In the genomic region with DNA sequence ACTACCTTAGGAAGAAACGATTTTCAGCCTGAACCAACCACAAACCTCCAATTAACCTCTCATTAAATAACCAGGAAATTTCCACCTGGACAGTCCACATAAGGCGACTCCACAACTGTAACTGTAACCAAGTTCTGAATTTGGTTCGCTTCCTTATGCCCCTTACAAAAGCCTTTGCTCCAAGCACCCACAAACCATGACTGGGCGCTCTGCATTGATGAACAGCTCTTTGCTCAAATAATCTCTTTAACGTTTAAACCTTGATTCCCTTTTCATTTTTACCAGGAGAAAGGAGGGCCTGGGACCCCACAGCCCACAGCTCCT, we compare ENCODE assay signal across 9 cellular contexts. TPM values are rescaled to one million over a fixed set of nuclear protein-coding genes. Genes with fewer than 3 reads are reported as not detected.
DNase-seq lines count a peak whose midpoint lies in the region; ATAC-seq, FAIRE-seq and TF ChIP-seq lines count a peak whose summit lies in the region.
"Had no signal": no experiment of that assay in that cellular context is flagged by ENCODE, and none has a peak within 500 bp of the region (broad histone marks: within the 10 kb centered on the region; RNA-seq: fewer than 3 reads in every experiment).

No MANE protein-coding gene starts in this region.

- DNase-seq in Caco-2 (no peak), endothelial cell of umbilical vein (ENCODE audit: low read depth, low spot score) (no peak), KBM-7 (no peak), frontal cortex (ENCODE audit: low spot score in 2 of 2) (no peak), 8988T (no peak)

- no peaks in the 10 kb centered on the region for H3F3A ChIP-seq in OCI-LY1 (ENCODE audit: insufficient read depth, low read length)

- H3K4me3 ChIP-seq in Caco-2 (ENCODE audit: low read depth, low read length) (peak overlapping the region; percentile 82), OCI-LY1 (ENCODE audit: low read depth, low read length, poor library complexity, severe bottlenecking) (peak overlapping the region; percentile 80), endothelial cell of umbilical vein (replicated peaks in 1 of 3; ENCODE audit: insufficient read depth in 1 of 3, low read depth in 1 of 3, low read length in 3 of 3) (peak overlapping the region; percentile 72 to 90 (median 81)), neutrophil (ENCODE audit: low read depth in 1 of 2, low read length in 1 of 2) (peak overlapping the region; percentile 88 to 94)

- H4K20me1 ChIP-seq in OCI-LY1 (ENCODE audit: insufficient read depth, low read length) (no peaks in the 10 kb centered on the region), endothelial cell of umbilical vein (replicated peaks; ENCODE audit: control insufficient read depth, extremely low read depth, insufficient read depth, low read length) (no peaks in the 10 kb centered on the region)

- H3K4me1 ChIP-seq in Caco-2: peaks cover 7% of the 10 kb centered on the region; the same call in 1 of the 2 replicates
- H3K4me1 ChIP-seq in OCI-LY1 (ENCODE audit: insufficient read depth, low read length, severe bottlenecking): peaks cover 29% of the 10 kb centered on the region
- H3K4me1 ChIP-seq in endothelial cell of umbilical vein (ENCODE audit: control insufficient read depth, extremely low read depth, insufficient read depth, low read length): peaks cover 10% of the 10 kb centered on the region
- H3K4me1 ChIP-seq in neutrophil (ENCODE audit: control insufficient read depth in 1 of 2, insufficient read depth in 1 of 2, low read depth in 1 of 2, low read length in 1 of 2): peaks cover 17 to 25% of the 10 kb centered on the region in 2 experiments

- ATAC-seq in GM21529 (IDR thresholded peaks at IDR 0.05; ENCODE audit: unreplicated experiment): peak; percentile 7

- FAIRE-seq in endothelial cell of umbilical vein (lab: Jason Lieb, UNC) (peak; percentile 55), frontal cortex (lab: Jason Lieb, UNC) (no peak)

- H3K4me3 Mint-ChIP-seq in Caco-2 (ENCODE audit: unreplicated experiment): peak overlapping the region; percentile 94

- peak overlapping the region; percentile 99 for H3K4me2 ChIP-seq in OCI-LY1 (ENCODE audit: low read length)
- H3K4me2 ChIP-seq in endothelial cell of umbilical vein (ENCODE audit: insufficient read depth, low read length): peak overlapping the region; percentile 90

- H3K36me3 ChIP-seq in Caco-2 (ENCODE audit: control insufficient read depth, insufficient read depth, low read length) (no peaks in the 10 kb centered on the region; the same call in 1 of the 2 replicates), OCI-LY1 (ENCODE audit: insufficient read depth, low read length) (peaks cover 40% of the 10 kb centered on the region), endothelial cell of umbilical vein (ENCODE audit: control insufficient read depth in 2 of 2, extremely low read depth in 1 of 2, insufficient read depth in 2 of 2, low read length in 2 of 2) (peaks cover 0 to 4% of the 10 kb centered on the region in 2 experiments), neutrophil (no peaks in the 10 kb centered on the region)

- CTCF ChIA-PET in Caco-2 (lab: Charles Lee) (no interaction called here), endothelial cell of umbilical vein (lab: Charles Lee) (interaction anchor here (1.1 to 1.4 kb wide), 2 partner anchors 10 to 163 kb away, joined by 3 to 6 read pairs; no protein-coding TSS in a partner anchor)

- H3K9me2 ChIP-seq in OCI-LY1 (ENCODE audit: low read depth, low read length): no peaks in the 10 kb centered on the region

- in situ Hi-C loops in KBM-7 (cut with MboI; ENCODE audit: low pct_unique_long_range_greater_than_20kb, low sequenced_read_pairs): no loop called here

- H3K36me3 Mint-ChIP-seq in Caco-2 (ENCODE audit: insufficient read depth, unreplicated experiment): peaks cover 45% of the 10 kb centered on the region

- intact Hi-C loops in Caco-2 (cut with micrococcal nuclease; ENCODE audit: unreplicated experiment) (loop anchor here (5.0 kb wide), 2 partner anchors 47 to 87 kb away; partner anchors contain the start of gene VN1R5), endothelial cell of umbilical vein (cut with micrococcal nuclease) (loop anchor here (1.0 to 10.0 kb wide), 5 partner anchors 108 to 275 kb away; partner anchors contain the start of genes AHCTF1, ZNF496, ZNF669 and ZNF670)

- no peak overlapping the region for H2AFZ ChIP-seq in OCI-LY1 (ENCODE audit: low read length)
- peak overlapping the region; percentile 85 for H2AFZ ChIP-seq in endothelial cell of umbilical vein (ENCODE audit: low read depth, low read length)

- H3K9ac ChIP-seq in OCI-LY1 (ENCODE audit: low read length) (peak overlapping the region; percentile 73), endothelial cell of umbilical vein (replicated peaks; ENCODE audit: extremely low read depth, insufficient read depth, low read length) (peak overlapping the region; percentile 93)

- H3K27me3 Mint-ChIP-seq in Caco-2 (ENCODE audit: insufficient read depth, unreplicated experiment): no peaks in the 10 kb centered on the region

- no peaks in the 10 kb centered on the region for H3K9me1 ChIP-seq in endothelial cell of umbilical vein (replicated peaks; ENCODE audit: control insufficient read depth, extremely low read depth, insufficient read depth, low read length)

- H3K27me3 ChIP-seq in Caco-2 (replicated peaks; ENCODE audit: control insufficient read depth, insufficient read depth, low read length) (no peaks in the 10 kb centered on the region), OCI-LY1 (ENCODE audit: insufficient read depth, low read length) (no peaks in the 10 kb centered on the region), endothelial cell of umbilical vein (ENCODE audit: control insufficient read depth in 2 of 2, insufficient read depth in 2 of 2, low read length in 2 of 2) (peaks cover 0 to 17% of the 10 kb centered on the region in 2 experiments), neutrophil (no peaks in the 10 kb centered on the region)

- TF ChIP-seq POLR2A in endothelial cell of umbilical vein (IDR thresholded peaks at IDR 0.05; ENCODE audit: low read depth, low read length): no peak

- H3K79me2 ChIP-seq in OCI-LY1 (ENCODE audit: insufficient read depth, low read length) (peaks cover 36% of the 10 kb centered on the region), endothelial cell of umbilical vein (ENCODE audit: control insufficient read depth, insufficient read depth, low read length) (peaks cover 50% of the 10 kb centered on the region)

- H3K27ac ChIP-seq in OCI-LY1 (ENCODE audit: low read depth, low read length, poor library complexity, severe bottlenecking): peak overlapping the region; percentile 5
- peak overlapping the region; percentile 92 for H3K27ac ChIP-seq in endothelial cell of umbilical vein (ENCODE audit: insufficient read depth, low read depth, low read length)
- peak overlapping the region; percentile 89 for H3K27ac ChIP-seq in neutrophil

- POLR2A ChIA-PET in Caco-2 (lab: Charles Lee): no interaction called here
- POLR2A ChIA-PET in endothelial cell of umbilical vein (lab: Charles Lee): no interaction called here

- BruUV-seq in Caco-2 (replicated peaks; lab: Mats Ljungman, UMichigan): no TSS peak
- no TSS peak for BruUV-seq in endothelial cell of umbilical vein (replicated peaks; lab: Mats Ljungman, UMichigan)

- H3K27ac Mint-ChIP-seq in Caco-2 (ENCODE audit: unreplicated experiment): peak overlapping the region; percentile 95

- no peaks in the 10 kb centered on the region for H3K9me3 ChIP-seq in Caco-2
- peaks cover 20% of the 10 kb centered on the region for H3K9me3 ChIP-seq in OCI-LY1 (ENCODE audit: low read length)
- H3K9me3 ChIP-seq in endothelial cell of umbilical vein (replicated peaks; ENCODE audit: control insufficient read depth, insufficient read depth, low read length): no peaks in the 10 kb centered on the region
- no peaks in the 10 kb centered on the region for H3K9me3 ChIP-seq in neutrophil

- H3K9me3 Mint-ChIP-seq in Caco-2 (ENCODE audit: unreplicated experiment): no peaks in the 10 kb centered on the region

- TF ChIP-seq CTCF in Caco-2 (IDR thresholded peaks at IDR 0.05; ENCODE audit: insufficient read depth in 1 of 2, low read depth in 1 of 2, low read length in 1 of 2, severe bottlenecking in 1 of 2, unreplicated experiment in 1 of 2) (no peak), OCI-LY1 (IDR thresholded peaks at IDR 0.05; ENCODE audit: low read length) (no peak), endothelial cell of umbilical vein (IDR thresholded peaks at IDR 0.05; ENCODE audit: extremely low read depth in 1 of 2, insufficient read depth in 1 of 2, low read depth in 1 of 2, low read length in 2 of 2) (no peak), neutrophil (IDR thresholded peaks at IDR 0.05) (no peak)

- dilution Hi-C loops in endothelial cell of umbilical vein (cut with MboI; ENCODE audit: extremely low pct_ligation_motif_present, low sequenced_read_pairs): no loop called here

- H3K4me1 Mint-ChIP-seq in Caco-2 (ENCODE audit: low read depth, unreplicated experiment): peaks cover 5% of the 10 kb centered on the region

TF ChIP-seq in endothelial cell of umbilical vein, 7 proteins besides CTCF, POLR2A, EP300 and RAD21 (continues in another document):
- TF ChIP-seq POLR2AphosphoS5 (IDR thresholded peaks at IDR 0.05; ENCODE audit: insufficient read depth, low read depth, low read length) (no peak), FOS (IDR thresholded peaks at IDR 0.05; ENCODE audit: borderline replicate concordance, insufficient read depth, low read length) (no peak), MAX (IDR thresholded peaks at IDR 0.05; ENCODE audit: insufficient read depth, insufficient read length) (no peak)

RNA-seq across cellular contexts. Expression of gene ZNF124, which starts 38.2 kb away (rescaled TPM):
- total RNA-seq in Caco-2 (2022) (47.5 and 52.9 TPM in 2 replicates), endothelial cell of umbilical vein (20.3 and 25.6 TPM in 2 replicates), frontal cortex (671 TPM)
- 2.8 and 3.5 TPM in 2 replicates for polyA plus RNA-seq in endothelial cell of umbilical vein
- 5.9 and 6.0 TPM in 2 replicates for polyA plus RNA-seq in endothelial cell of umbilical vein (2011; cell fraction: cytosol; rRNA removed)
- 13.8 and 16.3 TPM in 2 replicates for polyA plus RNA-seq in endothelial cell of umbilical vein (2011; cell fraction: nucleus; rRNA removed)
- polyA plus RNA-seq in endothelial cell of umbilical vein (2012): 6.2 and 8.5 TPM in 2 replicates
- polyA minus RNA-seq in endothelial cell of umbilical vein: 24.5 and 24.9 TPM in 2 replicates
- polyA minus RNA-seq in endothelial cell of umbilical vein (2011; cell fraction: cytosol; rRNA and poly(A)+ RNA removed): 82.1 TPM
- polyA minus RNA-seq in endothelial cell of umbilical vein (2011; cell fraction: nucleus; rRNA and poly(A)+ RNA removed): 23.2 and 34.7 TPM in 2 replicates

RNA-seq across cellular contexts. Expression of gene VN1R5, which starts 45.8 kb away (rescaled TPM):
- total RNA-seq in Caco-2 (2022): not detected in 2 replicates
- not detected in 2 replicates for total RNA-seq in endothelial cell of umbilical vein
- not detected in 2 replicates for polyA plus RNA-seq in endothelial cell of umbilical vein
- polyA plus RNA-seq in endothelial cell of umbilical vein (2011; cell fraction: cytosol; rRNA removed): not detected in 2 replicates
- polyA plus RNA-seq in endothelial cell of umbilical vein (2011; cell fraction: nucleus; rRNA removed): not detected in 2 replicates
- not detected in 2 replicates for polyA plus RNA-seq in endothelial cell of umbilical vein (2012)
- not detected in 2 replicates for polyA minus RNA-seq in endothelial cell of umbilical vein
- polyA minus RNA-seq in endothelial cell of umbilical vein (2011; cell fraction: cytosol; rRNA and poly(A)+ RNA removed): not detected
- polyA minus RNA-seq in endothelial cell of umbilical vein (2011; cell fraction: nucleus; rRNA and poly(A)+ RNA removed): not detected in 2 replicates
- not detected for total RNA-seq in frontal cortex
- total RNA-seq: SK-MEL-5 had no signal

Comparison
In these comparisons a context has a peak if more than half of its experiments do, and no peak if none do; other contexts are left out.
1. H3K27ac ChIP-seq: peak in every context shown above with its lines; median percentile 92 in endothelial cell of umbilical vein; 89 in neutrophil; 5 in OCI-LY1.
2. RNA of gene ZNF124, which starts 38.2 kb away (total RNA-seq): 671 TPM in frontal cortex (single experiment); 47.5 to 52.9 TPM in Caco-2 and 20.3 to 25.6 TPM in endothelial cell of umbilical vein; every median in the first group is over 10 times any median in the second.
3. Peak in every context shown above with its lines, with median percentiles within 50 percentile points of each other: H3K4me3 ChIP-seq.